Comparison of ENCODE assay signal across 11 cellular contexts in genomic region chr22:25282346-25282670, GRCh38.
DNase-seq lines count a peak whose midpoint lies in the region; ATAC-seq and TF ChIP-seq lines count a peak whose summit lies in the region.
"Had no signal": no experiment of that assay in that cellular context is flagged by ENCODE, and none has a peak within 500 bp of the region (broad histone marks: within the 10 kb centered on the region; RNA-seq: fewer than 3 reads in every experiment).

No MANE protein-coding gene starts in this region.

- no peaks in the 10 kb centered on the region for H3K36me3 ChIP-seq in mesodermal cell (ENCODE audit: control insufficient read depth, insufficient read depth, low read length)
- no peaks in the 10 kb centered on the region for H3K36me3 ChIP-seq in gastroesophageal sphincter
- H3K36me3 ChIP-seq: gastrocnemius medialis had no signal

- H3K4me1 Mint-ChIP-seq in H9 (peaks cover 15 to 22% of the 10 kb centered on the region in 2 experiments), brain (peaks cover 17% of the 10 kb centered on the region)

- no peak overlapping the region for H3K18ac ChIP-seq in H9 (ENCODE audit: insufficient read length, low read depth, low read length)

- H3K14ac ChIP-seq in H9 (ENCODE audit: insufficient read depth, low read length): no peak overlapping the region

- H4K8ac ChIP-seq in H9 (replicated peaks; ENCODE audit: insufficient read length, low read depth, low read length): no peak overlapping the region

- H2BK15ac ChIP-seq in H9 (ENCODE audit: low read depth, low read length): no peak overlapping the region

- H3K27me3 Mint-ChIP-seq in H9 (ENCODE audit: low read depth) (peaks cover 78% of the 10 kb centered on the region), brain (peaks cover 80% of the 10 kb centered on the region)

- H4K5ac ChIP-seq in H9 (ENCODE audit: insufficient read length, low read depth, low read length): no peak overlapping the region

- H3K9me3 ChIP-seq in H9 (ENCODE audit: control insufficient read depth, low read depth, low read length): no peaks in the 10 kb centered on the region
- no peaks in the 10 kb centered on the region for H3K9me3 ChIP-seq in mesodermal cell (ENCODE audit: control insufficient read depth, low read length)
- H3K9me3 ChIP-seq in gastroesophageal sphincter: no peaks in the 10 kb centered on the region
- H3K9me3 ChIP-seq: gastrocnemius medialis had no signal

- H3K56ac ChIP-seq in H9 (ENCODE audit: insufficient read length, low read depth, low read length): no peak overlapping the region

- no CpG with 5 or more reads among the region's 17 CpGs for WGBS in H9 (ENCODE audit: extremely low coverage, insufficient read length, low lambda C conversion rate)
- WGBS in mesodermal cell (ENCODE audit: insufficient coverage in 2 of 2), 2 experiments: 0 to 2% methylated on average over 8 to 14 of the region's 17 CpGs
- 0% methylated on average over 4 of the region's 17 CpGs; no CpG with 5 or more reads in 1 of the 2 donors for WGBS in gastroesophageal sphincter (ENCODE audit: low coverage in 1 of 2), 2 donors

- H2BK12ac ChIP-seq in H9 (ENCODE audit: insufficient read length, low read depth, low read length): no peak overlapping the region

- H3K79me2 ChIP-seq in H9 (ENCODE audit: insufficient read depth, low read length): no peaks in the 10 kb centered on the region

- H3K4me3 Mint-ChIP-seq in H9 (peak overlapping the region; percentile 80 to 99), brain (peak overlapping the region; percentile 78 to 88 (median 83))
- H3K4me3 Mint-ChIP-seq: activated CD8-positive, alpha-beta T cell treated with anti-CD3 and anti-CD28 coated beads for 36 hours had no signal

- H3K4me2 ChIP-seq in H9 (ENCODE audit: insufficient read depth, insufficient read length, low read length): peak overlapping the region; percentile 54

- no peak overlapping the region for H2AK5ac ChIP-seq in H9 (ENCODE audit: insufficient read length, low read length)

- TF ChIP-seq POLR2A in gastroesophageal sphincter (IDR thresholded peaks at IDR 0.05): no peak

- no peak overlapping the region for H3K27ac Mint-ChIP-seq in H9
- H3K27ac Mint-ChIP-seq in brain: peak overlapping the region in 1 of 5 experiments; percentile 53
- H3K27ac Mint-ChIP-seq: activated CD8-positive, alpha-beta T cell treated with anti-CD3 and anti-CD28 coated beads for 36 hours; T-cell had no signal

- H2AFZ ChIP-seq in H9 (ENCODE audit: low read length): no peak overlapping the region

- H3K4me3 ChIP-seq in mesodermal cell (ENCODE audit: extremely low read depth, insufficient read depth, low read length, poor library complexity, severe bottlenecking) (peak overlapping the region; percentile 42), gastroesophageal sphincter (peak overlapping the region in 1 of 2 donors; percentile 14)
- H3K4me3 ChIP-seq: gastrocnemius medialis had no signal

- H3K4me1 ChIP-seq in H9 (ENCODE audit: insufficient read depth, low read length) (no peaks in the 10 kb centered on the region), mesodermal cell (ENCODE audit: control insufficient read depth, insufficient read depth, low read length, poor library complexity, severe bottlenecking) (no peaks in the 10 kb centered on the region), gastroesophageal sphincter (peaks cover 0 to 13% (median 0%) of the 10 kb centered on the region in 3 donors)
- H3K4me1 ChIP-seq: gastrocnemius medialis had no signal

- H2BK20ac ChIP-seq in H9 (ENCODE audit: low read depth, low read length, poor library complexity, severe bottlenecking): no peak overlapping the region

- H3K9me3 Mint-ChIP-seq in H9 (peaks cover 2 to 9% of the 10 kb centered on the region in 2 experiments; a peak in 4 of 5 replicates), brain (peaks cover 0 to 6% (median 2%) of the 10 kb centered on the region in 5 experiments)
- H3K9me3 Mint-ChIP-seq: activated CD8-positive, alpha-beta T cell treated with anti-CD3 and anti-CD28 coated beads for 36 hours; T-cell had no signal

- no peak for TF ChIP-seq EP300 in gastroesophageal sphincter (IDR thresholded peaks at IDR 0.05)

- no peaks in the 10 kb centered on the region for H4K20me1 ChIP-seq in H9 (ENCODE audit: control insufficient read depth, insufficient read depth, insufficient read length)

- no peak overlapping the region for H3K23ac ChIP-seq in H9 (ENCODE audit: insufficient read length, low read depth, low read length)

- no peaks in the 10 kb centered on the region for H3K79me1 ChIP-seq in H9 (ENCODE audit: insufficient read depth, low read depth, low read length, poor library complexity, severe bottlenecking)

- peak; percentile 6 for DNase-seq in AG20443 (ENCODE audit: low spot score)
- DNase-seq in H9: no peak
- DNase-seq in hippocampal formation (lab: John Stamatoyannopoulos, UW): no peak
- no peak for DNase-seq in activated CD4-positive, alpha-beta T cell treated with anti-CD3 and anti-CD28 coated beads for 48 hours
- DNase-seq: activated CD8-positive, alpha-beta T cell treated with anti-CD3 and anti-CD28 coated beads for 36 hours; gastrocnemius medialis; T-cell had no signal

- no peak for TF ChIP-seq CTCF in H9 (conservative IDR thresholded peaks at IDR 0.05)
- no peak for TF ChIP-seq CTCF in brain (conservative IDR thresholded peaks at IDR 0.05)
- TF ChIP-seq CTCF in gastroesophageal sphincter (IDR thresholded peaks at IDR 0.05): no peak

- no peak overlapping the region for H3K4ac ChIP-seq in H9 (ENCODE audit: low read depth, low read length)

- peaks cover 12% of the 10 kb centered on the region for H3K23me2 ChIP-seq in H9 (ENCODE audit: insufficient read length, low read depth, low read length, poor library complexity, severe bottlenecking)

- no peak overlapping the region for H2BK5ac ChIP-seq in H9 (ENCODE audit: insufficient read length, low read length)

- no peak overlapping the region for H3T11ph ChIP-seq in H9 (ENCODE audit: low read length)

- ATAC-seq in gastroesophageal sphincter: no peak
- no peak for ATAC-seq in HG02852 (IDR thresholded peaks at IDR 0.05; ENCODE audit: unreplicated experiment)
- ATAC-seq: activated CD8-positive, alpha-beta T cell treated with anti-CD3 and anti-CD28 coated beads for 36 hours; gastrocnemius medialis had no signal

- no peak overlapping the region for H3K9ac ChIP-seq in H9 (ENCODE audit: extremely low read depth, insufficient read length, low read length)

- H3K27ac ChIP-seq in H9 (ENCODE audit: insufficient read length, low read depth, low read length) (no peak overlapping the region), mesodermal cell (ENCODE audit: low read depth, low read length, severe bottlenecking) (no peak overlapping the region), gastroesophageal sphincter (no peak overlapping the region)
- H3K27ac ChIP-seq: gastrocnemius medialis had no signal

- H2BK120ac ChIP-seq in H9 (ENCODE audit: low read depth, low read length, poor library complexity, severe bottlenecking): no peak overlapping the region

- H3K27me3 ChIP-seq in H9 (ENCODE audit: insufficient read depth, low read length) (peaks cover 12% of the 10 kb centered on the region; the same call in 1 of the 2 replicates), gastroesophageal sphincter (peaks cover 68% of the 10 kb centered on the region)

- H3K36me3 Mint-ChIP-seq in H9 (ENCODE audit: insufficient read depth in 1 of 3, low read depth in 3 of 3): no peaks in the 10 kb centered on the region
- no peaks in the 10 kb centered on the region for H3K36me3 Mint-ChIP-seq in brain
- H3K36me3 Mint-ChIP-seq: T-cell had no signal

- H4K91ac ChIP-seq in H9 (ENCODE audit: insufficient read length, low read depth, low read length): no peak overlapping the region
